ENCODE assay signal across 1 cellular context in the genomic region with DNA sequence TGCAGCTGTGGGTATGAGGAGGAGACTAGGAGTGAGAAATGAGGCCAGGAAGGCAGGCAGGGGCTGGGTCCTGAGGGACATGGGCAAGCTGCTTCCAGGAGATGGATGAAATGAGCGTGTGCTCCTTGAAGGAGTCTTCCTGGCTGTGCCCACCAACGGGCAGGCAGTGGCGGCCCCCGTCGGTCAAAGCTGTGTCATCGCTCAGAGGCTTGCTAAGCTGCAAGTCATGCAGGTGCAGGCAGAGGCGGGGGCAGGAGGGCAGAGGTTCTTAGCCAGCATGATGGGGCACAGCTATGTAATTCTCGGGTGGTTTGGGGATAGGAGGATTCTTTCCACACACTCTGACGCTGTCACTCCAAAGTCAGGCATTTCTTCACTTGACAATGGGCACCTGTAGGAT.
TF ChIP-seq lines count a peak whose summit lies in the region.

No MANE protein-coding gene starts in this region.

TF ChIP-seq in A549, 52 proteins besides CTCF, POLR2A, EP300 and RAD21 (continued from another document):
- TF ChIP-seq, protein P1, sequence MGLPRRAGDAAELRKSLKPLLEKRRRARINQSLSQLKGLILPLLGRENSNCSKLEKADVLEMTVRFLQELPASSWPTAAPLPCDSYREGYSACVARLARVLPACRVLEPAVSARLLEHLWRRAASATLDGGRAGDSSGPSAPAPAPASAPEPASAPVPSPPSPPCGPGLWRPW (IDR thresholded peaks at IDR 0.05): no peak
- TF ChIP-seq HOXA7 (CRISPR knock-in tag; IDR thresholded peaks at IDR 0.05) (no peak), BHLHE40 (IDR thresholded peaks at IDR 0.05; ENCODE audit: low read depth, low read length) (no peak), FOSL2 (IDR thresholded peaks at IDR 0.05) (no peak), FOSL2 (CRISPR knock-in tag; IDR thresholded peaks at IDR 0.05) (no peak), ZC3H11A (IDR thresholded peaks at IDR 0.05) (no peak)
- TF ChIP-seq, protein P2, sequence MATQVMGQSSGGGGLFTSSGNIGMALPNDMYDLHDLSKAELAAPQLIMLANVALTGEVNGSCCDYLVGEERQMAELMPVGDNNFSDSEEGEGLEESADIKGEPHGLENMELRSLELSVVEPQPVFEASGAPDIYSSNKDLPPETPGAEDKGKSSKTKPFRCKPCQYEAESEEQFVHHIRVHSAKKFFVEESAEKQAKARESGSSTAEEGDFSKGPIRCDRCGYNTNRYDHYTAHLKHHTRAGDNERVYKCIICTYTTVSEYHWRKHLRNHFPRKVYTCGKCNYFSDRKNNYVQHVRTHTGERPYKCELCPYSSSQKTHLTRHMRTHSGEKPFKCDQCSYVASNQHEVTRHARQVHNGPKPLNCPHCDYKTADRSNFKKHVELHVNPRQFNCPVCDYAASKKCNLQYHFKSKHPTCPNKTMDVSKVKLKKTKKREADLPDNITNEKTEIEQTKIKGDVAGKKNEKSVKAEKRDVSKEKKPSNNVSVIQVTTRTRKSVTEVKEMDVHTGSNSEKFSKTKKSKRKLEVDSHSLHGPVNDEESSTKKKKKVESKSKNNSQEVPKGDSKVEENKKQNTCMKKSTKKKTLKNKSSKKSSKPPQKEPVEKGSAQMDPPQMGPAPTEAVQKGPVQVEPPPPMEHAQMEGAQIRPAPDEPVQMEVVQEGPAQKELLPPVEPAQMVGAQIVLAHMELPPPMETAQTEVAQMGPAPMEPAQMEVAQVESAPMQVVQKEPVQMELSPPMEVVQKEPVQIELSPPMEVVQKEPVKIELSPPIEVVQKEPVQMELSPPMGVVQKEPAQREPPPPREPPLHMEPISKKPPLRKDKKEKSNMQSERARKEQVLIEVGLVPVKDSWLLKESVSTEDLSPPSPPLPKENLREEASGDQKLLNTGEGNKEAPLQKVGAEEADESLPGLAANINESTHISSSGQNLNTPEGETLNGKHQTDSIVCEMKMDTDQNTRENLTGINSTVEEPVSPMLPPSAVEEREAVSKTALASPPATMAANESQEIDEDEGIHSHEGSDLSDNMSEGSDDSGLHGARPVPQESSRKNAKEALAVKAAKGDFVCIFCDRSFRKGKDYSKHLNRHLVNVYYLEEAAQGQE (IDR thresholded peaks at IDR 0.05): no peak
